11 cellular contexts compared by ENCODE assay signal in genomic region chr22:35630387-35630793, GRCh38. TPM values are rescaled to one million over a fixed set of nuclear protein-coding genes. Genes with fewer than 3 reads are reported as not detected.
DNase-seq lines count a peak whose midpoint lies in the region; ATAC-seq and TF ChIP-seq lines count a peak whose summit lies in the region.
"Had no signal": no experiment of that assay in that cellular context is flagged by ENCODE, and none has a peak within 500 bp of the region (broad histone marks: within the 10 kb centered on the region; RNA-seq: fewer than 3 reads in every experiment).

No MANE protein-coding gene starts in this region.

- peaks cover 9% of the 10 kb centered on the region for H3K27me3 Mint-ChIP-seq in activated CD4-positive, alpha-beta T cell treated with anti-CD3 and anti-CD28 coated beads, Interleukin-2, amount 10 ng/mL, durations not matched to agents 7 days and 5 days
- peaks cover 2% of the 10 kb centered on the region for H3K27me3 Mint-ChIP-seq in activated CD4-positive, alpha-beta T cell treated with anti-CD3 and anti-CD28 coated beads for 36 hours

- 69 to 90% (median 78%) methylated on average over 4 of the region's 4 CpGs for WGBS in heart left ventricle, 4 donors

- peaks cover 5% of the 10 kb centered on the region for H3K9me3 Mint-ChIP-seq in activated CD4-positive, alpha-beta T cell treated with anti-CD3 and anti-CD28 coated beads, Interleukin-2, amount 10 ng/mL, durations not matched to agents 7 days and 5 days
- H3K9me3 Mint-ChIP-seq in activated CD4-positive, alpha-beta T cell treated with anti-CD3 and anti-CD28 coated beads for 36 hours (ENCODE audit: low read depth) = no peaks in the 10 kb centered on the region

- POLR2A ChIA-PET in activated CD4-positive, alpha-beta T cell treated with anti-CD3 and anti-CD28 coated beads, Interleukin-2, amount 10 ng/mL, durations not matched to agents 7 days and 5 days (lab: Charles Lee) = no interaction called here
- POLR2A ChIA-PET in activated CD4-positive, alpha-beta T cell treated with anti-CD3 and anti-CD28 coated beads for 36 hours (lab: Charles Lee) = no interaction called here

- no peak for TF ChIP-seq POLR2A in heart left ventricle (IDR thresholded peaks at IDR 0.05)

- DNase-seq in activated CD4-positive, alpha-beta T cell treated with anti-CD3 and anti-CD28 coated beads, Interleukin-2, amount 10 ng/mL, durations not matched to agents 7 days and 5 days = no peak
- DNase-seq in activated CD4-positive, alpha-beta T cell treated with anti-CD3 and anti-CD28 coated beads for 36 hours = no peak
- DNase-seq in SW480 (ENCODE audit: low spot score) (peak; percentile 66), fibroblast of pulmonary artery (ENCODE audit: low read depth) (peak; percentile 60), tibial artery (no peak), heart left ventricle (no peak), Ammon's horn (ENCODE audit: low spot score) (no peak)
- DNase-seq in activated effector memory CD4-positive, alpha-beta T cell treated with Interleukin-2 at 50 U/mL for 16 hours = no peak
- DNase-seq: NCI-H187 had no signal

- H3K9me3 ChIP-seq in tibial artery (no peaks in the 10 kb centered on the region), heart left ventricle (no peaks in the 10 kb centered on the region)

- no peak for TF ChIP-seq CTCF in fibroblast of pulmonary artery (IDR thresholded peaks at IDR 0.05; ENCODE audit: low read length, missing control alignments)
- no peak for TF ChIP-seq CTCF in tibial artery (IDR thresholded peaks at IDR 0.05)
- no peak for TF ChIP-seq CTCF in heart left ventricle (IDR thresholded peaks at IDR 0.05)

- intact Hi-C loops in activated CD4-positive, alpha-beta T cell treated with anti-CD3 and anti-CD28 coated beads for 36 hours (cut with DNase I, micrococcal nuclease) = no loop called here
- intact Hi-C loops in tibial artery (cut with DNase I; ENCODE audit: low total_unique reads) = no loop called here
- intact Hi-C loops in heart left ventricle (cut with DNase I) = loop anchor here in 5 of 10 donors (2.0 to 10.0 kb wide), 6 partner anchors 94 to 492 kb away; no protein-coding TSS in a partner anchor

- H3K4me1 ChIP-seq in tibial artery (peaks cover 0 to 28% (median 16%) of the 10 kb centered on the region in 4 donors), heart left ventricle (peaks cover 0 to 28% (median 4%) of the 10 kb centered on the region in 12 donors)

- ATAC-seq in activated CD4-positive, alpha-beta T cell treated with anti-CD3 and anti-CD28 coated beads for 36 hours = no peak
- ATAC-seq in heart left ventricle = no peak

- no peak overlapping the region for H3K4me3 Mint-ChIP-seq in activated CD4-positive, alpha-beta T cell treated with anti-CD3 and anti-CD28 coated beads, Interleukin-2, amount 10 ng/mL, durations not matched to agents 7 days and 5 days
- no peak overlapping the region for H3K4me3 Mint-ChIP-seq in activated CD4-positive, alpha-beta T cell treated with anti-CD3 and anti-CD28 coated beads for 36 hours

- H3K36me3 ChIP-seq in tibial artery = no peaks in the 10 kb centered on the region
- no peaks in the 10 kb centered on the region for H3K36me3 ChIP-seq in heart left ventricle

- CTCF ChIA-PET in activated CD4-positive, alpha-beta T cell treated with anti-CD3 and anti-CD28 coated beads, Interleukin-2, amount 10 ng/mL, durations not matched to agents 7 days and 5 days (lab: Charles Lee) = interaction anchor here (0.8 to 0.9 kb wide), 2 partner anchors 208 to 286 kb away, joined by 3 to 4 read pairs; no protein-coding TSS in a partner anchor
- CTCF ChIA-PET in activated CD4-positive, alpha-beta T cell treated with anti-CD3 and anti-CD28 coated beads for 36 hours (lab: Charles Lee) = interaction anchor here (0.7 to 1.0 kb wide), 4 partner anchors 18 to 1695 kb away, joined by 3 read pairs; partner anchors contain the start of gene APOL6

- H3K4me3 ChIP-seq in fibroblast of pulmonary artery (replicated peaks; ENCODE audit: low read depth, low read length) (no peak overlapping the region), tibial artery (no peak overlapping the region), heart left ventricle (no peak overlapping the region)

- peaks cover 39% of the 10 kb centered on the region for H3K4me1 Mint-ChIP-seq in activated CD4-positive, alpha-beta T cell treated with anti-CD3 and anti-CD28 coated beads, Interleukin-2, amount 10 ng/mL, durations not matched to agents 7 days and 5 days
- H3K4me1 Mint-ChIP-seq in activated CD4-positive, alpha-beta T cell treated with anti-CD3 and anti-CD28 coated beads for 36 hours = peaks cover 42% of the 10 kb centered on the region

- H3K36me3 Mint-ChIP-seq in activated CD4-positive, alpha-beta T cell treated with anti-CD3 and anti-CD28 coated beads, Interleukin-2, amount 10 ng/mL, durations not matched to agents 7 days and 5 days (ENCODE audit: low read depth) = no peaks in the 10 kb centered on the region
- H3K36me3 Mint-ChIP-seq in activated CD4-positive, alpha-beta T cell treated with anti-CD3 and anti-CD28 coated beads for 36 hours (ENCODE audit: low read depth) = no peaks in the 10 kb centered on the region

- H3K27ac ChIP-seq in tibial artery = peak overlapping the region; percentile 61 to 82
- peak overlapping the region in 1 of 12 donors; percentile 62 for H3K27ac ChIP-seq in heart left ventricle
- H3K27ac ChIP-seq: VCaP had no signal

- peak overlapping the region; percentile 72 for H3K27ac Mint-ChIP-seq in activated CD4-positive, alpha-beta T cell treated with anti-CD3 and anti-CD28 coated beads, Interleukin-2, amount 10 ng/mL, durations not matched to agents 7 days and 5 days
- H3K27ac Mint-ChIP-seq in activated CD4-positive, alpha-beta T cell treated with anti-CD3 and anti-CD28 coated beads for 36 hours = no peak overlapping the region

- H3K27me3 ChIP-seq in tibial artery = no peaks in the 10 kb centered on the region
- no peaks in the 10 kb centered on the region for H3K27me3 ChIP-seq in heart left ventricle

RNA-seq across cellular contexts. Expression of gene MB, which starts 13.3 kb away (rescaled TPM):
- total RNA-seq in activated CD4-positive, alpha-beta T cell treated with anti-CD3 and anti-CD28 coated beads, Interleukin-2, amount 10 ng/mL, durations not matched to agents 7 days and 5 days = under 1 TPM in 1 of 2 experiments, not detected in 1; 0.20 TPM
- not detected for total RNA-seq in activated CD4-positive, alpha-beta T cell treated with anti-CD3 and anti-CD28 coated beads for 36 hours
- over 10,000 TPM in 7 of 9 donors, 1,000 to 10,000 TPM in 2; 6,950 to 16,840 (median 13,341) TPM for total RNA-seq in heart left ventricle
- over 10,000 TPM in 1 of 2 donors, 1,000 to 10,000 TPM in 1; 6,181 to 16,360 TPM for polyA plus RNA-seq in heart left ventricle
- polyA plus RNA-seq: BJ had no signal

RNA-seq across cellular contexts. Expression of gene APOL6, which starts 17.9 kb away (rescaled TPM):
- total RNA-seq in activated CD4-positive, alpha-beta T cell treated with anti-CD3 and anti-CD28 coated beads, Interleukin-2, amount 10 ng/mL, durations not matched to agents 7 days and 5 days = 10 to 100 TPM; 83.6 to 91.5 TPM
- 10 to 100 TPM; 34.3 to 35.5 TPM for total RNA-seq in activated CD4-positive, alpha-beta T cell treated with anti-CD3 and anti-CD28 coated beads for 36 hours
- 10 to 100 TPM in 3 of 9 donors, 1 to 10 TPM in 6; 3.3 to 55.8 (median 7.3) TPM for total RNA-seq in heart left ventricle
- polyA plus RNA-seq in heart left ventricle = 1 to 10 TPM; 2.3 to 2.4 TPM

Comparison
In these comparisons a context has a peak if more than half of its experiments do, and no peak if none do; other contexts are left out.
1. DNase-seq: peak in SW480 (single experiment) and fibroblast of pulmonary artery (single experiment); none in activated CD4-positive, alpha-beta T cell treated with anti-CD3 and anti-CD28 coated beads, Interleukin-2, amount 10 ng/mL, durations not matched to agents 7 days and 5 days (single experiment), activated CD4-positive, alpha-beta T cell treated with anti-CD3 and anti-CD28 coated beads for 36 hours (single experiment), tibial artery (0 of 2), activated effector memory CD4-positive, alpha-beta T cell treated with Interleukin-2 at 50 U/mL for 16 hours (single experiment), heart left ventricle (0 of 5) and Ammon's horn (single experiment).
2. RNA of gene MB, which starts 13.3 kb away (total RNA-seq): 6,950 to 16,840 TPM in heart left ventricle; 0.20 TPM in activated CD4-positive, alpha-beta T cell treated with anti-CD3 and anti-CD28 coated beads, Interleukin-2, amount 10 ng/mL, durations not matched to agents 7 days and 5 days and not detected in activated CD4-positive, alpha-beta T cell treated with anti-CD3 and anti-CD28 coated beads for 36 hours; every median in the first group is over 1,000 times any median in the second.